ENCODE assay signal across 1 cellular context in genomic region chr7:140734096-140734495, GRCh38.
TF ChIP-seq lines count a peak whose summit lies in the region.

No MANE protein-coding gene starts in this region.

TF ChIP-seq in A549, 52 proteins besides CTCF, POLR2A, EP300 and RAD21 (continued from another document):
- TF ChIP-seq PBX3 (IDR thresholded peaks at IDR 0.05) (no peak), RCOR1 (IDR thresholded peaks at IDR 0.05; ENCODE audit: low read depth, low read length) (no peak), CBX8 (IDR thresholded peaks at IDR 0.05) (no peak), SMC3 (IDR thresholded peaks at IDR 0.05) (no peak), BHLHE40 (IDR thresholded peaks at IDR 0.05; ENCODE audit: low read depth, low read length) (no peak), FOXS1 (CRISPR knock-in tag; IDR thresholded peaks at IDR 0.05) (no peak), CHD4 (IDR thresholded peaks at IDR 0.05; ENCODE audit: borderline replicate concordance) (no peak), USF2 (IDR thresholded peaks at IDR 0.05) (no peak)
TF ChIP-seq in A549: peak in this region for 0.
